In the genomic region with DNA sequence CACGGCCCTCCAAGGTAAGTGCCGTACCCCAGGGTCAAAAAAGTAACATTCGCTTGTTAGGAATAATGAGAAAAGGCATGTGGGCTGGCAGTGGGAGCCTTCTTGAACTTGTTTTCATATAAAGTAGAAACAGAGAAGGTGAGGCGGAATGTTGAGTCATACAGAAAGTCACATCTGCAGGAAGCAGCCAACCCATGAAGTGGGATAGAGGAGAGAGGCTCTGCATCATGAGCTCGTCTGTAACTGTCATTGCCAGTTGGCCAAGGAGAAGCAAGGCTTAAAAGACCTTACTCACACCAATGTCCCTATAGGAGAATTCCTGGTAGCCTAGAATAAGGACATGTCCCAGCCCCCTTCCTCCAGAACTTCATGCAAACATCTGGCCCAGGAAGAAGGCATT, we compare ENCODE assay signal across 18 cellular contexts.
DNase-seq lines count a peak whose midpoint lies in the region; ATAC-seq, FAIRE-seq and TF ChIP-seq lines count a peak whose summit lies in the region.
"Had no signal": no experiment of that assay in that cellular context is flagged by ENCODE, and none has a peak within 500 bp of the region (broad histone marks: within the 10 kb centered on the region; RNA-seq: fewer than 3 reads in every experiment).

No MANE protein-coding gene starts in this region.

- no peaks in the 10 kb centered on the region for H3K27me3 ChIP-seq in H9 (ENCODE audit: insufficient read depth, low read length)

- H4K20me1 ChIP-seq in H9 (ENCODE audit: control insufficient read depth, insufficient read depth, insufficient read length): no peaks in the 10 kb centered on the region

- H4K5ac ChIP-seq in H9 (ENCODE audit: insufficient read length, low read depth, low read length): no peak overlapping the region

- H2BK20ac ChIP-seq in H9 (ENCODE audit: low read depth, low read length, poor library complexity, severe bottlenecking): no peak overlapping the region

- H3K14ac ChIP-seq in H9 (ENCODE audit: insufficient read depth, low read length): no peak overlapping the region

- H2BK12ac ChIP-seq in H9 (ENCODE audit: insufficient read length, low read depth, low read length): no peak overlapping the region

- H3K79me2 ChIP-seq in H9 (ENCODE audit: insufficient read depth, low read length): no peaks in the 10 kb centered on the region

- TF ChIP-seq CTCF in H9 (conservative IDR thresholded peaks at IDR 0.05) (no peak), HFFc6 (IDR thresholded peaks at IDR 0.05) (no peak)

- no peaks in the 10 kb centered on the region for H3K4me1 ChIP-seq in H9 (ENCODE audit: insufficient read depth, low read length)

- H3K27ac ChIP-seq in H9 (ENCODE audit: insufficient read length, low read depth, low read length): no peak overlapping the region

- H3K56ac ChIP-seq in H9 (ENCODE audit: insufficient read length, low read depth, low read length): no peak overlapping the region

- H4K8ac ChIP-seq in H9 (replicated peaks; ENCODE audit: insufficient read length, low read depth, low read length): no peak overlapping the region

- no peaks in the 10 kb centered on the region for H3K79me1 ChIP-seq in H9 (ENCODE audit: insufficient read depth, low read depth, low read length, poor library complexity, severe bottlenecking)

- H4K91ac ChIP-seq in H9 (ENCODE audit: insufficient read length, low read depth, low read length): no peak overlapping the region

- no peak overlapping the region for H2BK15ac ChIP-seq in H9 (ENCODE audit: low read depth, low read length)

- no peak overlapping the region for H3K18ac ChIP-seq in H9 (ENCODE audit: insufficient read length, low read depth, low read length)

- H3K36me3 Mint-ChIP-seq in H9 (ENCODE audit: insufficient read depth in 1 of 3, low read depth in 3 of 3) (no peaks in the 10 kb centered on the region), HFFc6 (ENCODE audit: low read depth) (no peaks in the 10 kb centered on the region)

- no peak overlapping the region for H2AK5ac ChIP-seq in H9 (ENCODE audit: insufficient read length, low read length)

- H3K23ac ChIP-seq in H9 (ENCODE audit: insufficient read length, low read depth, low read length): no peak overlapping the region

- H3K27ac Mint-ChIP-seq in H9 (no peak overlapping the region), HFFc6 (no peak overlapping the region)
- H3K27ac Mint-ChIP-seq: naive thymus-derived CD8-positive, alpha-beta T cell had no signal

- peaks cover 18% of the 10 kb centered on the region for H3K27me3 Mint-ChIP-seq in H9 (ENCODE audit: low read depth)
- H3K27me3 Mint-ChIP-seq in HFFc6 (ENCODE audit: insufficient read depth): peaks cover 4% of the 10 kb centered on the region; the same call in 1 of the 2 replicates

- H3T11ph ChIP-seq in H9 (ENCODE audit: low read length): no peak overlapping the region

- no peak overlapping the region for H2BK5ac ChIP-seq in H9 (ENCODE audit: insufficient read length, low read length)

- H3K9me3 ChIP-seq in H9 (ENCODE audit: control insufficient read depth, low read depth, low read length): no peaks in the 10 kb centered on the region

- H3K4me3 Mint-ChIP-seq in H9 (no peak overlapping the region), HFFc6 (no peak overlapping the region)
- H3K4me3 Mint-ChIP-seq: naive thymus-derived CD8-positive, alpha-beta T cell had no signal

- no peak overlapping the region for H2BK120ac ChIP-seq in H9 (ENCODE audit: low read depth, low read length, poor library complexity, severe bottlenecking)

- peak; percentile 66 for ATAC-seq in HG03354 (IDR thresholded peaks at IDR 0.05; ENCODE audit: poor library complexity, severe bottlenecking, unreplicated experiment)
- ATAC-seq: left cardiac atrium; naive thymus-derived CD8-positive, alpha-beta T cell had no signal

- H3K9me3 Mint-ChIP-seq in H9 (no peaks in the 10 kb centered on the region), HFFc6 (peaks cover 10% of the 10 kb centered on the region)

- no peaks in the 10 kb centered on the region for H3K23me2 ChIP-seq in H9 (ENCODE audit: insufficient read length, low read depth, low read length, poor library complexity, severe bottlenecking)

- DNase-seq in GM19239 (ENCODE audit: insufficient read length, low spot score) (no peak), H9 (peak; percentile 12), mesenteric fat pad (ENCODE audit: low spot score) (peak; percentile 14), NCI-H2029 treated with DMSO at 0.1 percent for 48 hours (lab: John Stamatoyannopoulos, UW) (no peak), HFFc6 (no peak)
- no peak for DNase-seq in stimulated activated CD4-positive, alpha-beta T cell treated with anti-CD3 and anti-CD28 coated beads, Interleukin-2, amount 100 ng/mL, for 24 hours
- DNase-seq: activated effector memory CD4-positive, alpha-beta T cell treated with Interleukin-2 at 50 U/mL for 16 hours; dermis blood vessel endothelial cell; foreskin melanocyte; left cardiac atrium; mesendoderm; naive thymus-derived CD8-positive, alpha-beta T cell; NCI-H1105; NCI-H510A treated with DMSO at 0.1 percent for 48 hours; stimulated activated naive CD4-positive, alpha-beta T cell treated with Interleukin-2 at 50 U/mL for 16 hours; SW 1271; trophoblast cell had no signal

- no peak overlapping the region for H3K9ac ChIP-seq in H9 (ENCODE audit: extremely low read depth, insufficient read length, low read length)

- no peak overlapping the region for H3K4ac ChIP-seq in H9 (ENCODE audit: low read depth, low read length)

- H3K4me1 Mint-ChIP-seq in H9 (peaks cover 0 to 5% of the 10 kb centered on the region in 2 experiments; a peak in 2 of 4 replicates), HFFc6 (ENCODE audit: low read depth) (no peaks in the 10 kb centered on the region)
- H3K4me1 Mint-ChIP-seq: naive thymus-derived CD8-positive, alpha-beta T cell had no signal

- no peak overlapping the region for H2AFZ ChIP-seq in H9 (ENCODE audit: low read length)

- no peak overlapping the region for H3K4me2 ChIP-seq in H9 (ENCODE audit: insufficient read depth, insufficient read length, low read length)

- no CpG with 5 or more reads among the region's 5 CpGs for WGBS in H9 (ENCODE audit: extremely low coverage, insufficient read length, low lambda C conversion rate)

- peak; percentile 75 for FAIRE-seq in GM19239 (lab: Jason Lieb, UNC)

Comparison
In these comparisons a context has a peak if more than half of its experiments do, and no peak if none do; other contexts are left out.
1. DNase-seq: peak in H9 (single experiment) and mesenteric fat pad (single experiment); none in GM19239 (single experiment), stimulated activated CD4-positive, alpha-beta T cell treated with anti-CD3 and anti-CD28 coated beads, Interleukin-2, amount 100 ng/mL, for 24 hours (0 of 2), NCI-H2029 treated with DMSO at 0.1 percent for 48 hours (single experiment) and HFFc6 (single experiment).